In genomic region chr20:46128310-46129151, GRCh38 we compare ENCODE assay signal across 8 cellular contexts. TPM values are rescaled to one million over a fixed set of nuclear protein-coding genes. Genes with fewer than 3 reads are reported as not detected.
DNase-seq lines count a peak whose midpoint lies in the region; ATAC-seq, FAIRE-seq and TF ChIP-seq lines count a peak whose summit lies in the region.

No MANE protein-coding gene starts in this region.

- TF ChIP-seq CTCF in liver (IDR thresholded peaks at IDR 0.05; ENCODE audit: low read depth, low read length, missing input control), result peak; percentile 31

- no peak overlapping the region for H3K27ac ChIP-seq in liver (ENCODE audit: low read depth in 1 of 2, low read length in 2 of 2)

- H3K4me3 ChIP-seq in liver (ENCODE audit: low read depth in 1 of 3, low read length in 3 of 3), result no peak overlapping the region

- DNase-seq in COLO829 (ENCODE audit: low spot score) (peak; percentile 48), HuH-7.5 (ENCODE audit: low spot score) (peak; percentile 55), astrocyte of the hippocampus (ENCODE audit: low read depth, low spot score) (peak; percentile 52), RCC 7860 (ENCODE audit: low spot score) (no peak)

- no peaks in the 10 kb centered on the region for H3K27me3 ChIP-seq in liver (ENCODE audit: control insufficient read depth in 4 of 4, insufficient read depth in 4 of 4, low read length in 3 of 4)

- no peaks in the 10 kb centered on the region for H3K4me1 ChIP-seq in liver (ENCODE audit: control insufficient read depth in 4 of 4, insufficient read depth in 4 of 4, low read length in 3 of 4)

- ATAC-seq in GM21423 (IDR thresholded peaks at IDR 0.05; ENCODE audit: unreplicated experiment) (no peak), GM18870 (IDR thresholded peaks at IDR 0.05; ENCODE audit: unreplicated experiment) (no peak), HG02852 (IDR thresholded peaks at IDR 0.05; ENCODE audit: unreplicated experiment) (no peak)

- peaks cover 0 to 10% (median 3%) of the 10 kb centered on the region in 4 donors for H3K36me3 ChIP-seq in liver (ENCODE audit: control insufficient read depth in 4 of 4, insufficient read depth in 3 of 4, low read depth in 1 of 4, low read length in 3 of 4)

- FAIRE-seq in RCC 7860 (lab: Jason Lieb, UNC), result no peak

- no peak overlapping the region for H3K9ac ChIP-seq in liver (ENCODE audit: low read depth in 1 of 2, low read length in 2 of 2)

- peak in 1 of 2 donors; percentile 65 for TF ChIP-seq RAD21 in liver (IDR thresholded peaks at IDR 0.05)

- WGBS in liver, result 56% methylated on average over 16 of the region's 16 CpGs

- no peaks in the 10 kb centered on the region for H3K9me3 ChIP-seq in liver (ENCODE audit: control insufficient read depth in 4 of 4, low read length in 3 of 4)

TF ChIP-seq in liver, 16 proteins besides CTCF, POLR2A, EP300 and RAD21:
- no peak for TF ChIP-seq ATF3 (IDR thresholded peaks at IDR 0.05)
- TF ChIP-seq HNF4G (IDR thresholded peaks at IDR 0.05), result no peak
- TF ChIP-seq FOXA2 (IDR thresholded peaks at IDR 0.05), result no peak
- no peak for TF ChIP-seq REST (IDR thresholded peaks at IDR 0.05)
- TF ChIP-seq JUND (IDR thresholded peaks at IDR 0.05), result no peak
- TF ChIP-seq MAX (IDR thresholded peaks at IDR 0.05), result no peak
- TF ChIP-seq GABPA (IDR thresholded peaks at IDR 0.05 in 1 of 2, conservative IDR thresholded peaks at IDR 0.05 in 1 of 2), result no peak
- TF ChIP-seq FOXA1 (IDR thresholded peaks at IDR 0.05), result no peak
- no peak for TF ChIP-seq HNF4A (conservative IDR thresholded peaks at IDR 0.05)
- TF ChIP-seq SP1 (IDR thresholded peaks at IDR 0.05), result no peak
- no peak for TF ChIP-seq TAF1 (conservative IDR thresholded peaks at IDR 0.05)
- no peak for TF ChIP-seq RXRA (IDR thresholded peaks at IDR 0.05)
- TF ChIP-seq ZBTB33 (IDR thresholded peaks at IDR 0.05), result no peak
- no peak for TF ChIP-seq EGR1 (IDR thresholded peaks at IDR 0.05; ENCODE audit: low read depth in 2 of 2)
- no peak for TF ChIP-seq YY1 (IDR thresholded peaks at IDR 0.05)
- TF ChIP-seq NR2F2 (IDR thresholded peaks at IDR 0.05), result no peak
TF ChIP-seq in liver: peak in this region for 0.

RNA-seq across cellular contexts. Expression of gene CD40, which starts 10.4 kb away (rescaled TPM):
- total RNA-seq in liver, result 1 to 10 TPM; 2.2 to 6.4 TPM
- polyA plus RNA-seq in liver, result 1 to 10 TPM; 5.7 to 9.4 TPM

RNA-seq across cellular contexts. Expression of gene NCOA5, which starts 38.8 kb away (rescaled TPM):
- 10 to 100 TPM; 10.3 to 10.4 TPM for total RNA-seq in liver
- polyA plus RNA-seq in liver, result 1 to 10 TPM; 3.2 to 7.0 TPM
